In genomic region chr3:197518794-197519451, GRCh38 we compare ENCODE assay signal across 17 cellular contexts. TPM values are rescaled to one million over a fixed set of nuclear protein-coding genes. Genes with fewer than 3 reads are reported as not detected.
DNase-seq lines count a peak whose midpoint lies in the region; ATAC-seq, FAIRE-seq and TF ChIP-seq lines count a peak whose summit lies in the region.
"Had no signal": no experiment of that assay in that cellular context is flagged by ENCODE, and none has a peak within 500 bp of the region (broad histone marks: within the 10 kb centered on the region; RNA-seq: fewer than 3 reads in every experiment).

No MANE protein-coding gene starts in this region.

- peak; percentile 44 for DNase-seq in activated CD4-positive, alpha-beta T cell treated with anti-CD3 and anti-CD28 coated beads for 36 hours
- DNase-seq in activated CD4-positive, alpha-beta T cell treated with anti-CD3 and anti-CD28 coated beads for 1 hour: no peak
- peak; percentile 31 for DNase-seq in RCC 7860 (ENCODE audit: low spot score)
- no peak for DNase-seq in astrocyte (ENCODE audit: low read depth)
- no peak for DNase-seq in stimulated activated effector memory CD8-positive, alpha-beta T cell treated with anti-CD3 and anti-CD28 coated beads, Interleukin-12 subunit alpha, Interleukin-12 subunit beta, amount 100 ng/mL, for 72 hours (ENCODE audit: low spot score in 2 of 2)
- no peak for DNase-seq in ureter (ENCODE audit: low spot score)
- DNase-seq: dermis blood vessel endothelial cell; NCI-H1436; NK-92 treated with Interleukin-12 subunit alpha and Interleukin-12 subunit beta, amount 100 ng/mL, for 24 hours; stomach; T1000 had no signal

- peaks cover 34% of the 10 kb centered on the region for H3K36me3 Mint-ChIP-seq in activated CD4-positive, alpha-beta T cell treated with anti-CD3 and anti-CD28 coated beads for 36 hours (ENCODE audit: low read depth)
- no peaks in the 10 kb centered on the region for H3K36me3 Mint-ChIP-seq in astrocyte (ENCODE audit: low read depth, unreplicated experiment)
- peaks cover 55% of the 10 kb centered on the region for H3K36me3 Mint-ChIP-seq in stimulated activated effector memory CD8-positive, alpha-beta T cell treated with anti-CD3 and anti-CD28 coated beads, Interleukin-12 subunit alpha, Interleukin-12 subunit beta, amount 100 ng/mL, for 72 hours

- H3K4me1 Mint-ChIP-seq in activated CD4-positive, alpha-beta T cell treated with anti-CD3 and anti-CD28 coated beads for 36 hours: peaks cover 14% of the 10 kb centered on the region
- peaks cover 34% of the 10 kb centered on the region for H3K4me1 Mint-ChIP-seq in astrocyte (ENCODE audit: low read depth, unreplicated experiment)
- H3K4me1 Mint-ChIP-seq in stimulated activated effector memory CD8-positive, alpha-beta T cell treated with anti-CD3 and anti-CD28 coated beads, Interleukin-12 subunit alpha, Interleukin-12 subunit beta, amount 100 ng/mL, for 72 hours: peaks cover 29% of the 10 kb centered on the region

- H3K79me2 ChIP-seq in astrocyte (ENCODE audit: insufficient read depth, low read length): no peaks in the 10 kb centered on the region

- no peak overlapping the region for H3K4me2 ChIP-seq in astrocyte (ENCODE audit: low read length)

- H3K27ac Mint-ChIP-seq in activated CD4-positive, alpha-beta T cell treated with anti-CD3 and anti-CD28 coated beads for 36 hours: peak overlapping the region; percentile 59
- H3K27ac Mint-ChIP-seq in astrocyte (ENCODE audit: unreplicated experiment): peak overlapping the region; percentile 72
- peak overlapping the region; percentile 90 for H3K27ac Mint-ChIP-seq in stimulated activated effector memory CD8-positive, alpha-beta T cell treated with anti-CD3 and anti-CD28 coated beads, Interleukin-12 subunit alpha, Interleukin-12 subunit beta, amount 100 ng/mL, for 72 hours

- no peaks in the 10 kb centered on the region for H3K36me3 ChIP-seq in astrocyte (ENCODE audit: insufficient read depth, low read length)
- H3K36me3 ChIP-seq: ovary had no signal

- POLR2A ChIA-PET in activated CD4-positive, alpha-beta T cell treated with anti-CD3 and anti-CD28 coated beads for 36 hours (lab: Charles Lee): no interaction called here

- H3K9me3 Mint-ChIP-seq in activated CD4-positive, alpha-beta T cell treated with anti-CD3 and anti-CD28 coated beads for 36 hours (ENCODE audit: low read depth): no peaks in the 10 kb centered on the region
- peaks cover 5% of the 10 kb centered on the region for H3K9me3 Mint-ChIP-seq in astrocyte (ENCODE audit: unreplicated experiment)
- H3K9me3 Mint-ChIP-seq in stimulated activated effector memory CD8-positive, alpha-beta T cell treated with anti-CD3 and anti-CD28 coated beads, Interleukin-12 subunit alpha, Interleukin-12 subunit beta, amount 100 ng/mL, for 72 hours: no peaks in the 10 kb centered on the region

- H3K4me1 ChIP-seq in astrocyte (ENCODE audit: insufficient read depth, low read length): peaks cover 13% of the 10 kb centered on the region

- FAIRE-seq in RCC 7860 (lab: Jason Lieb, UNC) (no peak), astrocyte (lab: Jason Lieb, UNC) (no peak)
- FAIRE-seq: frontal cortex had no signal

- intact Hi-C loops in activated CD4-positive, alpha-beta T cell treated with anti-CD3 and anti-CD28 coated beads for 36 hours (cut with DNase I, micrococcal nuclease): no loop called here

- H3K4me3 Mint-ChIP-seq in activated CD4-positive, alpha-beta T cell treated with anti-CD3 and anti-CD28 coated beads for 36 hours: no peak overlapping the region
- H3K4me3 Mint-ChIP-seq in astrocyte (ENCODE audit: unreplicated experiment): no peak overlapping the region
- H3K4me3 Mint-ChIP-seq in stimulated activated effector memory CD8-positive, alpha-beta T cell treated with anti-CD3 and anti-CD28 coated beads, Interleukin-12 subunit alpha, Interleukin-12 subunit beta, amount 100 ng/mL, for 72 hours: no peak overlapping the region

- H4K20me1 ChIP-seq in astrocyte (ENCODE audit: insufficient read depth, low read length): no peaks in the 10 kb centered on the region

- H3K27me3 Mint-ChIP-seq in activated CD4-positive, alpha-beta T cell treated with anti-CD3 and anti-CD28 coated beads for 36 hours: no peaks in the 10 kb centered on the region
- H3K27me3 Mint-ChIP-seq in astrocyte (ENCODE audit: low read depth, unreplicated experiment): peaks cover 7% of the 10 kb centered on the region

- H2AFZ ChIP-seq in astrocyte (ENCODE audit: low read depth, low read length): no peak overlapping the region

- no peaks in the 10 kb centered on the region for H3K9me3 ChIP-seq in astrocyte (ENCODE audit: insufficient read depth, low read depth, low read length)
- H3K9me3 ChIP-seq: ovary, stomach had no signal

- no peak overlapping the region for H3K9ac ChIP-seq in astrocyte (ENCODE audit: low read length)

- TF ChIP-seq CTCF in astrocyte (IDR thresholded peaks at IDR 0.05; ENCODE audit: insufficient read depth, low read depth, low read length): no peak

- no peaks in the 10 kb centered on the region for H3K27me3 ChIP-seq in astrocyte (ENCODE audit: insufficient read depth, low read length)
- H3K27me3 ChIP-seq: ovary, stomach had no signal

- no peak for ATAC-seq in activated CD4-positive, alpha-beta T cell treated with anti-CD3 and anti-CD28 coated beads for 36 hours
- ATAC-seq in stimulated activated effector memory CD8-positive, alpha-beta T cell treated with anti-CD3 and anti-CD28 coated beads, Interleukin-12 subunit alpha, Interleukin-12 subunit beta, amount 100 ng/mL, for 72 hours: no peak
- ATAC-seq in HG02571 (IDR thresholded peaks at IDR 0.05; ENCODE audit: unreplicated experiment): no peak
- ATAC-seq in GM19023 (IDR thresholded peaks at IDR 0.05; ENCODE audit: unreplicated experiment): no peak
- ATAC-seq: left lobe of liver had no signal

- CTCF ChIA-PET in activated CD4-positive, alpha-beta T cell treated with anti-CD3 and anti-CD28 coated beads for 36 hours (lab: Charles Lee): interaction anchor here (0.9 kb wide), 1 partner anchor 80 kb away, joined by 3 read pairs; no protein-coding TSS in a partner anchor

- no peak overlapping the region for H3K27ac ChIP-seq in astrocyte (ENCODE audit: low read depth, low read length)
- H3K27ac ChIP-seq: ovary had no signal

- H3K4me3 ChIP-seq in astrocyte (ENCODE audit: insufficient read depth, low read depth, low read length): no peak overlapping the region
- H3K4me3 ChIP-seq: ovary, stomach had no signal

RNA-seq across cellular contexts. Expression of gene BDH1, which starts 36.8 kb away (rescaled TPM):
- 10 to 100 TPM; 84.9 to 85.1 TPM for total RNA-seq in activated CD4-positive, alpha-beta T cell treated with anti-CD3 and anti-CD28 coated beads for 36 hours
- total RNA-seq in astrocyte (0.96 and 1.5 TPM in 2 replicates), ureter (69.4 TPM)
- total RNA-seq: G401 had no signal

Comparison
In these comparisons a context has a peak if more than half of its experiments do, and no peak if none do; other contexts are left out.
1. DNase-seq: peak in activated CD4-positive, alpha-beta T cell treated with anti-CD3 and anti-CD28 coated beads for 36 hours (single experiment) and RCC 7860 (single experiment); none in activated CD4-positive, alpha-beta T cell treated with anti-CD3 and anti-CD28 coated beads for 1 hour (single experiment), astrocyte (single experiment), stimulated activated effector memory CD8-positive, alpha-beta T cell treated with anti-CD3 and anti-CD28 coated beads, Interleukin-12 subunit alpha, Interleukin-12 subunit beta, amount 100 ng/mL, for 72 hours (0 of 2) and ureter (single experiment).
2. RNA of gene BDH1, which starts 36.8 kb away (total RNA-seq): 84.9 to 85.1 TPM in activated CD4-positive, alpha-beta T cell treated with anti-CD3 and anti-CD28 coated beads for 36 hours and 69.4 TPM in ureter (single experiment); 0.96 to 1.5 TPM in astrocyte; every median in the first group is over 10 times any median in the second.
3. Peak in every context shown above with its lines, with median percentiles within 50 percentile points of each other: H3K27ac Mint-ChIP-seq.